25 cellular contexts compared by ENCODE assay signal in the genomic region with DNA sequence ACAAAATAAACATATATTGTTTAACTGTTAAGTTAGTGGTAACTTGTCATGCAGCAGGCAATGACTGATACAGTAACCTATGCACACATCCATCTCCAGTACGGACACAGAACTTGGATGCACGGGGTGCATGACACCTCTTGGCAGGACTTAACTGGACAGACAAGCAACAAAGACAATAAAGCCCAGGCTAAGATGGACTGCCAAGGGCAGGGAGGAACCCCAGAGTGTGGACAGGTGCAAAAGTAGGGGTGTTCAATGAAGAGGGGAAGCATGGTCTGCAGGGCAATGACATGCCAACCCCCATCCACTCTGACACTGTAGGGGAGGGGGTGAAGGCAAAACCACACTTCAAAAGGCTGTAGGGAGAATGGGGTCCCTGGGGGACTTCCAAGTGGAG. TPM values are rescaled to one million over a fixed set of nuclear protein-coding genes. Genes with fewer than 3 reads are reported as not detected.
DNase-seq lines count a peak whose midpoint lies in the region; ATAC-seq and TF ChIP-seq lines count a peak whose summit lies in the region.
"Had no signal": no experiment of that assay in that cellular context is flagged by ENCODE, and none has a peak within 500 bp of the region (broad histone marks: within the 10 kb centered on the region; RNA-seq: fewer than 3 reads in every experiment).

No MANE protein-coding gene starts in this region.

- 53% methylated on average over 2 of the region's 2 CpGs for WGBS in right cardiac atrium
- WGBS in spleen, 5 donors, result 84 to 92% (median 90%) methylated on average over 2 of the region's 2 CpGs

- H3K4me3 Mint-ChIP-seq in T-helper 17 cell, result peak overlapping the region; percentile 21
- H3K4me3 Mint-ChIP-seq: CD8-positive, alpha-beta memory T cell; T-helper 1 cell treated with Interleukin-12 subunit alpha and Interleukin-12 subunit beta and Interleukin-4 antibody, amounts not matched to agents 30 μg/mL and 1 μg/mL, for 36 hours had no signal

- DNase-seq in G401 (ENCODE audit: low spot score), result peak; percentile 78
- no peak for DNase-seq in T-helper 17 cell
- DNase-seq in right cardiac atrium, result no peak
- peak; percentile 42 for DNase-seq in spleen
- DNase-seq in SW 1271 (lab: John Stamatoyannopoulos, UW), result no peak
- DNase-seq in NCI-H2081 (lab: John Stamatoyannopoulos, UW), result no peak
- no peak for DNase-seq in NCI-H82 treated with DMSO at 0.1 percent for 48 hours (lab: John Stamatoyannopoulos, UW; ENCODE audit: unreplicated experiment)
- DNase-seq: activated CD4-positive, alpha-beta T cell treated with anti-CD3 and anti-CD28 coated beads, Interleukin-2, amount 50 U/mL, for 48 hours; activated naive CD4-positive, alpha-beta T cell; activated T-cell treated with anti-CD3 and anti-CD28 coated beads, Interleukin-2, amount 50 U/mL, for 1 hour; CD8-positive, alpha-beta memory T cell; DMS53; effector CD4-positive, alpha-beta T cell; GOT3; mucosa of descending colon; NCI-H748 treated with DMSO at 0.1 percent for 48 hours had no signal

- peaks cover 13% of the 10 kb centered on the region for H3K4me1 Mint-ChIP-seq in T-helper 17 cell

- in situ Hi-C loops in G401 (cut with HindIII; ENCODE audit: low sequenced_read_pairs), result no loop called here

- no peak for TF ChIP-seq CTCF in spleen (IDR thresholded peaks at IDR 0.05 in 8 of 11, conservative IDR thresholded peaks at IDR 0.05 in 3 of 11)

- TF ChIP-seq POLR2A in spleen (IDR thresholded peaks at IDR 0.05), result no peak

- peak overlapping the region; percentile 33 for H3K27ac ChIP-seq in right cardiac atrium (ENCODE audit: low read length)
- H3K27ac ChIP-seq in spleen, result peak overlapping the region in 7 of 8 donors; percentile 1 to 92 (median 67)
- H3K27ac ChIP-seq: prostate gland had no signal

- ATAC-seq in T-helper 17 cell (no peak), right cardiac atrium (peak in 1 of 2 donors; percentile 8)
- ATAC-seq: K562 had no signal

- H3K36me3 ChIP-seq in spleen, result peaks cover 0 to 81% (median 19%) of the 10 kb centered on the region in 6 donors
- H3K36me3 ChIP-seq: prostate gland had no signal

- peaks cover 4% of the 10 kb centered on the region for H3K36me3 Mint-ChIP-seq in T-helper 17 cell (ENCODE audit: low read depth)

- no peaks in the 10 kb centered on the region for H3K9me3 ChIP-seq in T-helper 17 cell (ENCODE audit: control insufficient read depth, low read length, poor library complexity, severe bottlenecking)
- no peaks in the 10 kb centered on the region for H3K9me3 ChIP-seq in right cardiac atrium (ENCODE audit: control insufficient read depth, low read length)
- no peaks in the 10 kb centered on the region for H3K9me3 ChIP-seq in spleen
- H3K9me3 ChIP-seq: esophagus muscularis mucosa, mucosa of descending colon, prostate gland, thoracic aorta had no signal

- peaks cover 11% of the 10 kb centered on the region for H3K4me1 ChIP-seq in right cardiac atrium (ENCODE audit: control insufficient read depth, insufficient read depth, low read length)
- H3K4me1 ChIP-seq in spleen, result peaks cover 16 to 97% (median 63%) of the 10 kb centered on the region in 6 donors
- H3K4me1 ChIP-seq: prostate gland had no signal

- H3K27me3 ChIP-seq in right cardiac atrium (ENCODE audit: control insufficient read depth, insufficient read depth) (no peaks in the 10 kb centered on the region), spleen (replicated peaks in 1 of 7) (no peaks in the 10 kb centered on the region)
- H3K27me3 ChIP-seq: cardiac muscle cell, esophagus muscularis mucosa had no signal

- no peak overlapping the region for H3K4me3 ChIP-seq in right cardiac atrium (ENCODE audit: low read length)
- H3K4me3 ChIP-seq in spleen, result peak overlapping the region in 2 of 8 donors; percentile 4 to 44
- H3K4me3 ChIP-seq: cardiac muscle cell, esophagus muscularis mucosa, K562, mucosa of descending colon, prostate gland, thoracic aorta had no signal

- no peaks in the 10 kb centered on the region for H3K27me3 Mint-ChIP-seq in T-helper 17 cell
- H3K27me3 Mint-ChIP-seq: CD8-positive, alpha-beta memory T cell had no signal

- H3K27ac Mint-ChIP-seq in T-helper 17 cell, result no peak overlapping the region
- H3K27ac Mint-ChIP-seq: T-helper 1 cell treated with Interleukin-12 subunit alpha and Interleukin-12 subunit beta and Interleukin-4 antibody, amounts not matched to agents 30 μg/mL and 1 μg/mL, for 36 hours had no signal

- intact Hi-C loops in right cardiac atrium (cut with DNase I), result no loop called here
- intact Hi-C loops in spleen (cut with DNase I; ENCODE audit: low total_unique reads), result no loop called here

RNA-seq across cellular contexts. Expression of a gene that starts 11.7 kb away (rescaled TPM):
- 34.8 and 45.1 TPM in 2 replicates for total RNA-seq in G401 (2014; rRNA removed; shearing (Covaris generic))
- 10 to 100 TPM; 22.3 to 31.2 TPM for total RNA-seq in T-helper 17 cell
- 10 to 100 TPM; 39.2 to 46.6 (median 41.5) TPM for total RNA-seq in right cardiac atrium
- 11.6 TPM for polyA plus RNA-seq in right cardiac atrium
- 10 to 100 TPM; 32.2 to 71.3 (median 47.8) TPM for total RNA-seq in spleen
- polyA plus RNA-seq in spleen, result 1 to 10 TPM; 1.7 to 8.6 (median 2.7) TPM

RNA-seq across cellular contexts. Expression of a gene that starts 34.2 kb away (rescaled TPM):
- total RNA-seq in G401 (2014; rRNA removed; shearing (Covaris generic)), result 21.5 and 22.1 TPM in 2 replicates
- not detected for total RNA-seq in T-helper 17 cell
- not detected for total RNA-seq in right cardiac atrium
- polyA plus RNA-seq in right cardiac atrium, result not detected
- under 1 TPM in 1 of 7 donors, not detected in 6; 0.42 TPM for total RNA-seq in spleen
- not detected for polyA plus RNA-seq in spleen
- total RNA-seq: cardiac muscle cell; CD8-positive, alpha-beta memory T cell; esophagus muscularis mucosa; glomerular endothelial cell; K562; OCI-LY7; prostate gland; thoracic aorta had no signal
- polyA plus RNA-seq: cardiac muscle cell; CD8-positive, alpha-beta memory T cell; K562; neural cell had no signal

Comparison
In these comparisons a context has a peak if more than half of its experiments do, and no peak if none do; other contexts are left out.
1. DNase-seq: peak in G401 (single experiment) and spleen (single experiment); none in T-helper 17 cell (0 of 3), right cardiac atrium (0 of 3), SW 1271 (0 of 2), NCI-H2081 (0 of 2) and NCI-H82 treated with DMSO at 0.1 percent for 48 hours (single experiment).
2. RNA of a gene that starts 34.2 kb away (total RNA-seq): 21.5 to 22.1 TPM in G401; 0.42 TPM in spleen, not detected in T-helper 17 cell and not detected in right cardiac atrium; every median in the first group is over 10 times any median in the second.